Comparison of ENCODE assay signal across 1 cellular context in genomic region chr13:113405481-113406300, GRCh38.
TF ChIP-seq lines count a peak whose summit lies in the region.

No MANE protein-coding gene starts in this region.

TF ChIP-seq in WTC11, 78 proteins besides CTCF, POLR2A, EP300 and RAD21 (continued from another document):
- TF ChIP-seq CDX4 (CRISPR knock-in tag; IDR thresholded peaks at IDR 0.05; ENCODE audit: borderline replicate concordance): no peak
- TF ChIP-seq ZNF396 (CRISPR knock-in tag; IDR thresholded peaks at IDR 0.05; ENCODE audit: borderline replicate concordance): no peak
